8 cellular contexts compared by ENCODE assay signal in genomic region chr5:7868773-7869473, GRCh38. TPM values are rescaled to one million over a fixed set of nuclear protein-coding genes. Genes with fewer than 3 reads are reported as not detected.
DNase-seq lines count a peak whose midpoint lies in the region; ATAC-seq and TF ChIP-seq lines count a peak whose summit lies in the region.

TSS of gene FASTKD3 (minus strand) at chr5:7869031. CDS start at chr5:7868083, 948 bp downstream.
TSS of gene MTRR (plus strand) at chr5:7869148. CDS start at chr5:7870795, 1,647 bp downstream.

- peak; percentile 93 for DNase-seq in GM06990 (ENCODE audit: extremely low read depth, insufficient read length)
- peak; percentile 94 for DNase-seq in NCI-H1092 (lab: John Stamatoyannopoulos, UW)
- DNase-seq in glomerular endothelial cell (ENCODE audit: extremely low read depth, low read depth, low spot score) = peak; percentile 41
- DNase-seq in osteoblast (ENCODE audit: insufficient read length, low spot score, missing footprints) = peak; percentile 98
- DNase-seq in thoracic aorta (ENCODE audit: low spot score) = peak; percentile 77

- H3K9me3 ChIP-seq in osteoblast (ENCODE audit: low read depth, low read length) = no peaks in the 10 kb centered on the region
- H3K9me3 ChIP-seq in thoracic aorta = no peaks in the 10 kb centered on the region

- ATAC-seq in HG02588 (IDR thresholded peaks at IDR 0.05; ENCODE audit: unreplicated experiment) = peak; percentile 98
- peak; percentile 100 for ATAC-seq in SK-N-SH treated with all-trans-retinoic acid at 6 μM for 48 hours
- ATAC-seq in thoracic aorta (ENCODE audit: insufficient number of reproducible peaks, low FRiP score, low read depth) = peak; percentile 96

- H2AFZ ChIP-seq in osteoblast (ENCODE audit: low read length) = peak within 1 kb of the TSS; percentile 88

- H3K27me3 Mint-ChIP-seq in activated naive CD4-positive, alpha-beta T cell treated with anti-CD3 and anti-CD28 coated beads, Interleukin-2, amount 50 U/mL, for 24 hours = no peaks in the 10 kb centered on the region

- H3K36me3 Mint-ChIP-seq in activated naive CD4-positive, alpha-beta T cell treated with anti-CD3 and anti-CD28 coated beads, Interleukin-2, amount 50 U/mL, for 24 hours = peaks cover 7% of the 10 kb centered on the region

- peak within 1 kb of the TSS; percentile 97 for H3K4me2 ChIP-seq in osteoblast (ENCODE audit: insufficient read depth, low read length)

- H3K4me1 ChIP-seq in osteoblast (ENCODE audit: insufficient read depth, low read length) = peaks cover 17% of the 10 kb centered on the region
- H3K4me1 ChIP-seq in thoracic aorta (ENCODE audit: control insufficient read depth in 1 of 2, low read depth in 2 of 2) = peaks cover 9 to 34% of the 10 kb centered on the region in 2 donors

- peak within 1 kb of the TSS; percentile 91 for H3K27ac Mint-ChIP-seq in activated naive CD4-positive, alpha-beta T cell treated with anti-CD3 and anti-CD28 coated beads, Interleukin-2, amount 50 U/mL, for 24 hours

- peaks cover 77% of the 10 kb centered on the region for H3K4me1 Mint-ChIP-seq in activated naive CD4-positive, alpha-beta T cell treated with anti-CD3 and anti-CD28 coated beads, Interleukin-2, amount 50 U/mL, for 24 hours

- H3K4me3 Mint-ChIP-seq in activated naive CD4-positive, alpha-beta T cell treated with anti-CD3 and anti-CD28 coated beads, Interleukin-2, amount 50 U/mL, for 24 hours = peak within 1 kb of the TSS; percentile 99

- no peaks in the 10 kb centered on the region for H3K9me3 Mint-ChIP-seq in activated naive CD4-positive, alpha-beta T cell treated with anti-CD3 and anti-CD28 coated beads, Interleukin-2, amount 50 U/mL, for 24 hours

- no peaks in the 10 kb centered on the region for H3K27me3 ChIP-seq in GM06990 (replicated peaks; ENCODE audit: control insufficient read depth, insufficient read depth, low read length)
- H3K27me3 ChIP-seq in osteoblast (ENCODE audit: insufficient read depth, low read length) = no peaks in the 10 kb centered on the region
- no peaks in the 10 kb centered on the region for H3K27me3 ChIP-seq in thoracic aorta (replicated peaks; ENCODE audit: insufficient read depth)

- peaks cover 11% of the 10 kb centered on the region for H4K20me1 ChIP-seq in osteoblast (ENCODE audit: insufficient read depth, low read length)

- peak within 1 kb of the TSS; percentile 78 for H3K27ac ChIP-seq in osteoblast (ENCODE audit: low read depth, low read length)
- peak within 1 kb of the TSS; percentile 60 to 69 for H3K27ac ChIP-seq in thoracic aorta

- H3K79me2 ChIP-seq in osteoblast (ENCODE audit: insufficient read depth, low read length) = peaks cover 83% of the 10 kb centered on the region

- H3K36me3 ChIP-seq in GM06990 (ENCODE audit: control insufficient read depth, insufficient read depth, low read length) (no peaks in the 10 kb centered on the region), osteoblast (ENCODE audit: insufficient read depth, low read length) (peaks cover 9% of the 10 kb centered on the region), thoracic aorta (no peaks in the 10 kb centered on the region)

- TF ChIP-seq CTCF in GM06990 (IDR thresholded peaks at IDR 0.05; ENCODE audit: insufficient read depth, low read length, poor library complexity, severe bottlenecking) (no peak), osteoblast (IDR thresholded peaks at IDR 0.05; ENCODE audit: extremely low read depth, low read depth, low read length) (no peak), thoracic aorta (IDR thresholded peaks at IDR 0.05) (no peak)

- H3K4me3 ChIP-seq in GM06990 (replicated peaks; ENCODE audit: low read depth, low read length) (peak within 1 kb of the TSS; percentile 92), osteoblast (ENCODE audit: insufficient read depth, low read length) (peak within 1 kb of the TSS; percentile 89), thoracic aorta (peak within 1 kb of the TSS; percentile 83)

TF ChIP-seq in SK-N-SH treated with all-trans-retinoic acid at 6 μM for 48 hours, 23 proteins besides CTCF, POLR2A, EP300 and RAD21 (continues in another document):
- TF ChIP-seq ZFP3 (CRISPR knock-in tag; IDR thresholded peaks at IDR 0.05) (no peak), GLIS3 (CRISPR knock-in tag; IDR thresholded peaks at IDR 0.05) (no peak), ZFP30 (CRISPR knock-in tag; IDR thresholded peaks at IDR 0.05) (no peak), PATZ1 (CRISPR knock-in tag; IDR thresholded peaks at IDR 0.05; ENCODE audit: borderline replicate concordance) (no peak), ESRRG (CRISPR knock-in tag; IDR thresholded peaks at IDR 0.05) (no peak), ZNF8 (CRISPR knock-in tag; IDR thresholded peaks at IDR 0.05) (no peak), POU6F1 (CRISPR knock-in tag; IDR thresholded peaks at IDR 0.05; ENCODE audit: borderline replicate concordance, low read depth) (no peak), CSRNP3 (CRISPR knock-in tag; IDR thresholded peaks at IDR 0.05) (no peak), RARB (CRISPR knock-in tag; IDR thresholded peaks at IDR 0.05) (no peak), TSHZ2 (CRISPR knock-in tag; IDR thresholded peaks at IDR 0.05) (no peak), BACH2 (CRISPR knock-in tag; IDR thresholded peaks at IDR 0.05; ENCODE audit: borderline replicate concordance) (no peak), TCF4 (CRISPR knock-in tag; IDR thresholded peaks at IDR 0.05; ENCODE audit: borderline replicate concordance) (no peak), PPARA (CRISPR knock-in tag; IDR thresholded peaks at IDR 0.05; ENCODE audit: borderline replicate concordance) (no peak)

RNA-seq across cellular contexts. Expression of gene FASTKD3, which starts in this region (rescaled TPM):
- total RNA-seq in glomerular endothelial cell (6.4 and 9.1 TPM in 2 replicates), osteoblast (10.9 and 13.6 TPM in 2 replicates), thoracic aorta (10 to 100 TPM in 1 of 2 donors, 1 to 10 TPM in 1; 7.3 to 13.1 TPM)

RNA-seq across cellular contexts. Expression of gene MTRR, which starts in this region (rescaled TPM):
- total RNA-seq in glomerular endothelial cell (12.5 and 22.6 TPM in 2 replicates), osteoblast (36.2 and 36.6 TPM in 2 replicates), thoracic aorta (10 to 100 TPM; 30.5 to 51.9 TPM)

Comparison
In these comparisons a context has a peak if more than half of its experiments do, and no peak if none do; other contexts are left out.
1. Peak in every context shown above with its lines: DNase-seq, ATAC-seq, H3K4me3 ChIP-seq and H3K27ac ChIP-seq.
2. DNase-seq: peak in every context shown above with its lines; median percentile 98 in osteoblast; 94 in NCI-H1092; 93 in GM06990; 77 in thoracic aorta; 41 in glomerular endothelial cell.